Comparison of ENCODE assay signal across 21 cellular contexts in the genomic region with DNA sequence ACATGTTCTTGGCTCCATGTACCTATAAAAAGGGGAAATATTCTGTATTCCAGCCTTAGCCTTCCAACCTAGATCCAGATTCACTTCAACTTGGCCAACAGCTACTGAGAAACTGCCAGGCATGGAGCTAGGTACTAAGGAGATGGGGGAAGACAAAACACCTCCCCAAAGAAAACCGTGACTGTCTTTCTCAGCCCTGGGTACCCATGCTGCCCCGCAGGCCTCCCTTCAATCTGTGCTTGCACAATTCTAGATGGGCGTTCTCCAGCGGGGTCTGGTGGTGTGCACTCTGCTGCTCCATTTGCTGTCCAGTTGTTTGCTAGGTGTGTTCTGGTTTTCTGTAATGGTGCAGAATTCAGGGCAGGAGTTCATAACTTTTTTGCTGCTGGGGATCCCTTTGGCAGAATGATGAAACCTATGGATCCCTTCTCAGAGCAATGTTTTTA. TPM values are rescaled to one million over a fixed set of nuclear protein-coding genes. Genes with fewer than 3 reads are reported as not detected.
A peak's percentile ranks its signal among the peaks of the same experiment; 100 is the strongest.
DNase-seq lines count a peak whose midpoint lies in the region; ATAC-seq, FAIRE-seq and TF ChIP-seq lines count a peak whose summit lies in the region.
"Had no signal": no experiment of that assay in that cellular context is flagged by ENCODE, and none has a peak within 500 bp of the region (broad histone marks: within the 10 kb centered on the region; RNA-seq: fewer than 3 reads in every experiment).

No MANE protein-coding gene starts in this region.

- FAIRE-seq in A549 (lab: Jason Lieb, UNC) = no peak
- FAIRE-seq: GM12878, HepG2 had no signal

- in situ Hi-C loops in transverse colon (cut with MboI; ENCODE audit: low pct_ligation_motif_present in 1 of 4, low pct_unique_long_range_greater_than_20kb in 1 of 4, low sequenced_read_pairs in 3 of 4) = no loop called here

- H3K4me1 ChIP-seq in A549 (peaks cover 26% of the 10 kb centered on the region), esophagus (ENCODE audit: control insufficient read depth in 2 of 2, insufficient read depth in 2 of 2, low read length in 1 of 2) (peaks cover 2 to 4% of the 10 kb centered on the region in 2 donors), upper lobe of right lung (peaks cover 15% of the 10 kb centered on the region), transverse colon (no peaks in the 10 kb centered on the region)
- H3K4me1 ChIP-seq: BLaER1 had no signal

- intact Hi-C loops in posterior vena cava (cut with DNase I) = no loop called here
- intact Hi-C loops in upper lobe of right lung (cut with DNase I) = no loop called here
- intact Hi-C loops in transverse colon (cut with DNase I; ENCODE audit: low total_unique reads) = no loop called here

- H3K9me3 ChIP-seq in A549 (no peaks in the 10 kb centered on the region), esophagus (ENCODE audit: control insufficient read depth in 2 of 2, insufficient read depth in 1 of 2, low read depth in 1 of 2, low read length in 1 of 2) (no peaks in the 10 kb centered on the region), upper lobe of right lung (no peaks in the 10 kb centered on the region), transverse colon (no peaks in the 10 kb centered on the region)
- H3K9me3 ChIP-seq: BLaER1 had no signal

- peak in 1 of 2 experiments; percentile 32; a peak in 3 of 6 replicates for ATAC-seq in A549
- peak; percentile 4 for ATAC-seq in upper lobe of right lung
- ATAC-seq: GM12878, HepG2 had no signal

- H3K27me3 ChIP-seq in esophagus (ENCODE audit: control insufficient read depth in 1 of 2, insufficient read depth in 2 of 2, low read length in 2 of 2) (no peaks in the 10 kb centered on the region), upper lobe of right lung (peaks cover 28% of the 10 kb centered on the region), transverse colon (peaks cover 10% of the 10 kb centered on the region)
- H3K27me3 ChIP-seq: BLaER1 had no signal

- no peak for TF ChIP-seq RAD21 in A549 (conservative IDR thresholded peaks at IDR 0.05 in 1 of 2, IDR thresholded peaks at IDR 0.05 in 1 of 2)

- TF ChIP-seq CTCF in A549 (IDR thresholded peaks at IDR 0.05) (no peak), upper lobe of right lung (IDR thresholded peaks at IDR 0.05) (no peak), transverse colon (IDR thresholded peaks at IDR 0.05) (no peak)

- H3K36me3 ChIP-seq in esophagus (ENCODE audit: control insufficient read depth in 2 of 2, insufficient read depth in 2 of 2, low read length in 1 of 2) = no peaks in the 10 kb centered on the region
- no peaks in the 10 kb centered on the region for H3K36me3 ChIP-seq in upper lobe of right lung
- no peaks in the 10 kb centered on the region for H3K36me3 ChIP-seq in transverse colon
- H3K36me3 ChIP-seq: BLaER1 had no signal

- POLR2A ChIA-PET in A549 (lab: Yijun Ruan, JAX) = no interaction called here

- CTCF ChIA-PET in A549 (lab: Yijun Ruan, JAX) = interaction anchor here (1.2 kb wide), 2 partner anchors 10 to 51 kb away, joined by 3 read pairs; no protein-coding TSS in a partner anchor

- 61% methylated on average over 4 of the region's 4 CpGs for WGBS in A549 (ENCODE audit: missing lambda C conversion rate)
- WGBS in esophagus, 2 donors = 69 to 81% methylated on average over 4 of the region's 4 CpGs
- WGBS in transverse colon (ENCODE audit: low coverage in 1 of 2), 2 donors = 88% methylated on average over 4 of the region's 4 CpGs; no CpG with 5 or more reads in 1 of the 2 donors

- H3K27ac ChIP-seq in A549 = no peak overlapping the region
- H3K27ac ChIP-seq in esophagus (ENCODE audit: low read depth in 2 of 2, low read length in 1 of 2) = peak overlapping the region; percentile 43 to 56
- no peak overlapping the region for H3K27ac ChIP-seq in upper lobe of right lung
- no peak overlapping the region for H3K27ac ChIP-seq in substantia nigra (ENCODE audit: low read depth, low read length, poor library complexity, severe bottlenecking)
- H3K27ac ChIP-seq in transverse colon = no peak overlapping the region
- H3K27ac ChIP-seq: 22Rv1, BLaER1 had no signal

- H3K4me3 ChIP-seq in A549 (no peak overlapping the region), esophagus (ENCODE audit: low read depth in 1 of 2, low read length in 2 of 2) (no peak overlapping the region), upper lobe of right lung (no peak overlapping the region), transverse colon (no peak overlapping the region)
- H3K4me3 ChIP-seq: BLaER1, GM12878 had no signal

- DNase-seq in A549 (ENCODE audit: low read depth in 1 of 2, low spot score in 1 of 2) (no peak), posterior vena cava (ENCODE audit: low spot score) (peak; percentile 46), upper lobe of right lung (peak; percentile 48), substantia nigra (lab: John Stamatoyannopoulos, UW) (no peak), transverse colon (no peak), middle frontal gyrus (ENCODE audit: extremely low spot score, low spot score) (no peak)
- DNase-seq: Calu3; CD4-positive, alpha-beta memory T cell; DMS 273 treated with DMSO at 0.1 percent for 48 hours; DND-41; GOT3; H7 had no signal

- peak overlapping the region; percentile 56 for H3K4me2 ChIP-seq in A549
- H3K4me2 ChIP-seq: BLaER1 had no signal

- TF ChIP-seq POLR2A in A549 (IDR thresholded peaks at IDR 0.05; ENCODE audit: low read length) (no peak), transverse colon (IDR thresholded peaks at IDR 0.05) (no peak)

- TF ChIP-seq EP300 in A549 (IDR thresholded peaks at IDR 0.05) (no peak), transverse colon (IDR thresholded peaks at IDR 0.05; ENCODE audit: low read depth) (no peak)

TF ChIP-seq in A549, 52 proteins besides CTCF, POLR2A, EP300 and RAD21:
- no peak for TF ChIP-seq CBX2 (IDR thresholded peaks at IDR 0.05; ENCODE audit: borderline replicate concordance, low read depth)
- TF ChIP-seq ZSCAN20 (CRISPR knock-in tag; IDR thresholded peaks at IDR 0.05) = no peak
- TF ChIP-seq EHF (CRISPR knock-in tag; IDR thresholded peaks at IDR 0.05) = no peak
- no peak for TF ChIP-seq RFX5 (IDR thresholded peaks at IDR 0.05)
- TF ChIP-seq CHD2 (IDR thresholded peaks at IDR 0.05; ENCODE audit: low read length, partially characterized antibody) = no peak
- no peak for TF ChIP-seq ZNF302 (CRISPR knock-in tag; IDR thresholded peaks at IDR 0.05)
- TF ChIP-seq, protein P1, sequence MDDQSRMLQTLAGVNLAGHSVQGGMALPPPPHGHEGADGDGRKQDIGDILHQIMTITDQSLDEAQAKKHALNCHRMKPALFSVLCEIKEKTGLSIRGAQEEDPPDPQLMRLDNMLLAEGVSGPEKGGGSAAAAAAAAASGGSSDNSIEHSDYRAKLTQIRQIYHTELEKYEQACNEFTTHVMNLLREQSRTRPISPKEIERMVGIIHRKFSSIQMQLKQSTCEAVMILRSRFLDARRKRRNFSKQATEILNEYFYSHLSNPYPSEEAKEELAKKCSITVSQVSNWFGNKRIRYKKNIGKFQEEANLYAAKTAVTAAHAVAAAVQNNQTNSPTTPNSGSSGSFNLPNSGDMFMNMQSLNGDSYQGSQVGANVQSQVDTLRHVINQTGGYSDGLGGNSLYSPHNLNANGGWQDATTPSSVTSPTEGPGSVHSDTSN (IDR thresholded peaks at IDR 0.05) = no peak
- TF ChIP-seq HDAC2 (IDR thresholded peaks at IDR 0.05) = no peak

RNA-seq across cellular contexts. Expression of a gene that starts 0.8 kb away (rescaled TPM):
- 12.7 and 12.8 TPM in 2 replicates for polyA plus RNA-seq in A549 (2011; rRNA removed)
- polyA plus RNA-seq in A549 (2012; cell fraction: cytosol; rRNA removed) = 10.2 and 10.3 TPM in 2 replicates
- 10.0 and 11.4 TPM in 2 replicates for polyA plus RNA-seq in A549 (2012; cell fraction: nucleus; rRNA removed)
- 2.1 to 3.2 TPM (median 2.8 TPM) in 3 replicates for polyA plus RNA-seq in A549 (2017; fragmentation: RNase III; extraction: RNeasy Plus Mini Kit Qiagen cat#74134 plus additional on column Dnase treatment)
- polyA minus RNA-seq in A549 (2011; rRNA and poly(A)+ RNA removed) = 13.4 and 14.5 TPM in 2 replicates
- polyA plus RNA-seq in esophagus = over 10,000 TPM in 1 of 2 donors, 1,000 to 10,000 TPM in 1; 8,130 to 17,509 TPM
- not detected for total RNA-seq in posterior vena cava
- 6.8 TPM for total RNA-seq in upper lobe of right lung
- not detected for total RNA-seq in transverse colon
- total RNA-seq: A673; Calu3; CD4-positive, alpha-beta memory T cell; G401; GM12878; H7; HepG2 had no signal
- polyA plus RNA-seq: CD14-positive monocyte; CD4-positive, alpha-beta memory T cell; GM12878; HepG2 had no signal

RNA-seq across cellular contexts. Expression of a gene that starts 18.8 kb away (rescaled TPM):
- polyA plus RNA-seq in A549 (2011; rRNA removed) (0.04 and 0.07 TPM in 2 replicates), A549 (2017; fragmentation: RNase III; extraction: RNeasy Plus Mini Kit Qiagen cat#74134 plus additional on column Dnase treatment) (0.06 to 0.07 TPM in 2 of 3 replicates, not detected in the other), esophagus (1 to 10 TPM; 1.9 to 2.4 TPM)
- polyA plus RNA-seq in A549 (2012; cell fraction: cytosol; rRNA removed) = 0.03 TPM in 2 replicates
- polyA plus RNA-seq in A549 (2012; cell fraction: nucleus; rRNA removed) = 0.16 and 0.17 TPM in 2 replicates
- polyA minus RNA-seq in A549 (2011; rRNA and poly(A)+ RNA removed) = not detected in 2 replicates
- total RNA-seq in posterior vena cava (not detected), upper lobe of right lung (not detected), transverse colon (not detected)
- total RNA-seq: A673; Calu3; CD4-positive, alpha-beta memory T cell; G401; GM12878; H7; HepG2 had no signal
- polyA plus RNA-seq: AG04450; CD14-positive monocyte; CD4-positive, alpha-beta memory T cell; GM12878; HepG2 had no signal

RNA-seq across cellular contexts. Expression of a gene that starts 19.4 kb away (rescaled TPM):
- 0.05 and 0.07 TPM in 2 replicates for polyA plus RNA-seq in A549 (2011; rRNA removed)
- polyA plus RNA-seq in A549 (2012; cell fraction: cytosol; rRNA removed) = 0.04 and 0.07 TPM in 2 replicates
- polyA plus RNA-seq in A549 (2012; cell fraction: nucleus; rRNA removed) = 0.12 and 0.47 TPM in 2 replicates
- 0.08 TPM in 1 of 3 replicates, not detected in the others for polyA plus RNA-seq in A549 (2017; fragmentation: RNase III; extraction: RNeasy Plus Mini Kit Qiagen cat#74134 plus additional on column Dnase treatment)
- polyA minus RNA-seq in A549 (2011; rRNA and poly(A)+ RNA removed) = 0.29 TPM in 1 of 2 replicates, not detected in the other
- polyA plus RNA-seq in esophagus = 1 to 10 TPM in 1 of 2 donors, under 1 TPM in 1; 0.75 to 1.8 TPM
- not detected for total RNA-seq in posterior vena cava
- total RNA-seq in upper lobe of right lung = 5.4 TPM
- not detected for total RNA-seq in transverse colon
- total RNA-seq: A673; Calu3; CD4-positive, alpha-beta memory T cell; G401; GM12878; H7; HepG2 had no signal
- polyA plus RNA-seq: CD14-positive monocyte; CD4-positive, alpha-beta memory T cell had no signal

RNA-seq across cellular contexts. Expression of a gene that starts 34.1 kb away (rescaled TPM):
- 0.09 TPM in 1 of 2 replicates, not detected in the other for polyA plus RNA-seq in A549 (2011; rRNA removed)
- 0.03 TPM in 2 replicates for polyA plus RNA-seq in A549 (2012; cell fraction: cytosol; rRNA removed)
- polyA plus RNA-seq in A549 (2012; cell fraction: nucleus; rRNA removed) = 0.20 and 0.29 TPM in 2 replicates
- polyA plus RNA-seq in A549 (2017; fragmentation: RNase III; extraction: RNeasy Plus Mini Kit Qiagen cat#74134 plus additional on column Dnase treatment) = 0.12 TPM in 2 of 3 replicates, not detected in the other
- 0.17 TPM in 1 of 2 replicates, not detected in the other for polyA minus RNA-seq in A549 (2011; rRNA and poly(A)+ RNA removed)
- 1,000 to 10,000 TPM in 1 of 2 donors, 100 to 1,000 TPM in 1; 633 to 1,998 TPM for polyA plus RNA-seq in esophagus
- total RNA-seq in posterior vena cava = not detected
- total RNA-seq in upper lobe of right lung = not detected
- total RNA-seq in transverse colon = not detected
- total RNA-seq: A673; CD4-positive, alpha-beta memory T cell; GM12878; H7; HepG2 had no signal
- polyA plus RNA-seq: AG04450; CD14-positive monocyte; CD4-positive, alpha-beta memory T cell; HepG2 had no signal

RNA-seq across cellular contexts. Expression of a gene that starts 37.6 kb away (rescaled TPM):
- polyA plus RNA-seq in A549 (2011; rRNA removed) (not detected in 2 replicates), A549 (2017; fragmentation: RNase III; extraction: RNeasy Plus Mini Kit Qiagen cat#74134 plus additional on column Dnase treatment) (not detected in 3 replicates), esophagus (under 1 TPM in 1 of 2 donors, not detected in 1; 0.05 TPM)
- polyA plus RNA-seq in A549 (2012; cell fraction: cytosol; rRNA removed) = not detected in 2 replicates
- polyA plus RNA-seq in A549 (2012; cell fraction: nucleus; rRNA removed) = 0.02 TPM in 1 of 2 replicates, not detected in the other
- not detected in 2 replicates for polyA minus RNA-seq in A549 (2011; rRNA and poly(A)+ RNA removed)
- total RNA-seq in posterior vena cava (not detected), upper lobe of right lung (not detected), transverse colon (not detected)
- total RNA-seq: A673; Calu3; CD4-positive, alpha-beta memory T cell; G401; GM12878; H7; HepG2 had no signal
- polyA plus RNA-seq: AG04450; CD14-positive monocyte; CD4-positive, alpha-beta memory T cell; GM12878; HepG2 had no signal

Comparison
In these comparisons a context has a peak if more than half of its experiments do, and no peak if none do; other contexts are left out.
1. DNase-seq: peak in posterior vena cava (single experiment) and upper lobe of right lung (single experiment); none in A549 (0 of 2), substantia nigra (0 of 49), transverse colon (single experiment) and middle frontal gyrus (single experiment).
2. H3K27ac ChIP-seq: peak in esophagus (2 of 2); none in A549 (0 of 2), upper lobe of right lung (single experiment), substantia nigra (single experiment) and transverse colon (0 of 4).